Comparison of ENCODE assay signal across 9 cellular contexts in the genomic region with DNA sequence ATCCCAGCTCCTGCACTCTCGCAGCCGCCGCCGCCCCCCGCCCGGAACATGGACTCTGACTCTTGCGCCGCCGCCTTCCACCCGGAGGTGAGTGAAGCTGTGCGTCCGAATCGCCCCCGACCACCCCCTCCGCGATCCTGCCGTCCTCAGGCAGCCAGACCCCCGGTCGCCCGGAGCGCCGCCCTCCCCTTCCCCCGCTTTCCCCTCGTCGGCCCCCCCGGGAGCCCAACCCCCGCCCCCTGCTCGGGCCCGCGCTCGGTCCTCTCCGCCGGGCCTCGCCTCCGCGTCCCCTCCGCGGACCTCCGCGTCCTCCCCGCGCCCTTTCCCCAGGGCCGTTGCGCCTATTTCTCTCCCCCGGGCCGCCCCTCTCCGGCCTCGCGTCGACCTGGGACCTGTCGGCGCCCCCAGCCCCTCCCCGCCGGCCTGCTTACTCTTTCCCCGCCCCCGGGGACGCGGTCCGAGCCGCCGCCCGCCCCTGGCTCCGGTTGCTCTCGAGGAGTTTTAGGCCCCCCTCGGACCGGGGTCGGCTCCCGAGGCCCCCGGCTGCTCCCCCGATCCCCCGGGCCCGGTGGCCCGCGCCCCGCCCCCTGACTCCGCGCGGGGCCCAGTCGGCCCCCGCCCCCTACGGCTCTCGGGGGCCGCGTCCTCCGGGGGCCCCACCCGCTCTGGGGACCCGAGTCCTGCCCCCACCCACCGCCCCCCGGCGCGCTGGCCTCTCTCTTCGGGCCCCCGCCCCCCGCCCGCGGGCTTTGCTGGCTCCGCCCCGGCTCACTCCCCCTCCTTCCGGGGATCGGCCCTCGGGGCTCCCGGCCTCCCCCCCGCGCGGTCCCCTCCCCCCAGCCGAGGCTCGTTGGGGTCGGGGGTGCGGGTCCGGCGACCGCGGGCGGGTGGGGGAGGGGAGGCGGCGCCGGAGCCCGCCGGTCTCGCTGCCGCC. TPM values are rescaled to one million over a fixed set of nuclear protein-coding genes. Genes with fewer than 3 reads are reported as not detected.
DNase-seq lines count a peak whose midpoint lies in the region; ATAC-seq and TF ChIP-seq lines count a peak whose summit lies in the region.
"Had no signal": no experiment of that assay in that cellular context is flagged by ENCODE, and none has a peak within 500 bp of the region (broad histone marks: within the 10 kb centered on the region; RNA-seq: fewer than 3 reads in every experiment).

No MANE protein-coding gene starts in this region.

- H3K36me3 Mint-ChIP-seq in activated CD4-positive, alpha-beta T cell treated with anti-CD3 and anti-CD28 coated beads for 36 hours (ENCODE audit: low read depth): peaks cover 6% of the 10 kb centered on the region
- peaks cover 3% of the 10 kb centered on the region for H3K36me3 Mint-ChIP-seq in chondrocyte (ENCODE audit: low read depth)

- peak overlapping the region; percentile 80 for H3K4me3 Mint-ChIP-seq in activated CD4-positive, alpha-beta T cell treated with anti-CD3 and anti-CD28 coated beads for 36 hours
- H3K4me3 Mint-ChIP-seq in chondrocyte (ENCODE audit: unreplicated experiment): peak overlapping the region; percentile 68

- TF ChIP-seq CTCF in chondrocyte (IDR thresholded peaks at IDR 0.05): no peak

- peak; percentile 75 for DNase-seq in activated CD4-positive, alpha-beta T cell treated with anti-CD3 and anti-CD28 coated beads for 36 hours
- no peak for DNase-seq in activated CD4-positive, alpha-beta T cell treated with anti-CD3 and anti-CD28 coated beads for 1 hour
- DNase-seq in UCSD-AML1 (lab: John Stamatoyannopoulos, UW; ENCODE audit: unreplicated experiment) (peak; percentile 52), chondrocyte (ENCODE audit: low spot score) (no peak), left kidney (ENCODE audit: low read depth, low spot score) (peak; percentile 81), SHP77 (lab: John Stamatoyannopoulos, UW) (no peak), GF-D8 (lab: John Stamatoyannopoulos, UW) (no peak)
- DNase-seq in stimulated activated CD4-positive, alpha-beta T cell treated with anti-CD3 and anti-CD28 coated beads, TNF-alpha, amount 100 ng/mL, for 4 hours (ENCODE audit: low read depth in 3 of 3): peak in 2 of 3 experiments; percentile 39 to 43

- POLR2A ChIA-PET in activated CD4-positive, alpha-beta T cell treated with anti-CD3 and anti-CD28 coated beads for 36 hours (lab: Charles Lee): interaction anchor here (0.8 to 1.2 kb wide), 2 partner anchors 10 to 13 kb away, joined by 4 to 6 read pairs; no protein-coding TSS in a partner anchor

- H3K9me3 Mint-ChIP-seq in activated CD4-positive, alpha-beta T cell treated with anti-CD3 and anti-CD28 coated beads for 36 hours (ENCODE audit: low read depth): no peaks in the 10 kb centered on the region
- H3K9me3 Mint-ChIP-seq in chondrocyte (ENCODE audit: low read depth): no peaks in the 10 kb centered on the region

- intact Hi-C loops in activated CD4-positive, alpha-beta T cell treated with anti-CD3 and anti-CD28 coated beads for 36 hours (cut with DNase I, micrococcal nuclease): no loop called here

- CTCF ChIA-PET in activated CD4-positive, alpha-beta T cell treated with anti-CD3 and anti-CD28 coated beads for 36 hours (lab: Charles Lee): interaction anchor here (1.1 kb wide), 1 partner anchor 13 kb away, joined by 3 read pairs; no protein-coding TSS in a partner anchor

- no peak for ATAC-seq in activated CD4-positive, alpha-beta T cell treated with anti-CD3 and anti-CD28 coated beads for 36 hours

- no peak overlapping the region for H3K27ac Mint-ChIP-seq in activated CD4-positive, alpha-beta T cell treated with anti-CD3 and anti-CD28 coated beads for 36 hours
- peak overlapping the region; percentile 45 for H3K27ac Mint-ChIP-seq in chondrocyte (ENCODE audit: unreplicated experiment)

- H3K4me1 Mint-ChIP-seq in activated CD4-positive, alpha-beta T cell treated with anti-CD3 and anti-CD28 coated beads for 36 hours: peaks cover 20% of the 10 kb centered on the region
- peaks cover 40% of the 10 kb centered on the region for H3K4me1 Mint-ChIP-seq in chondrocyte (ENCODE audit: low read depth)

- no peaks in the 10 kb centered on the region for H3K27me3 Mint-ChIP-seq in activated CD4-positive, alpha-beta T cell treated with anti-CD3 and anti-CD28 coated beads for 36 hours
- H3K27me3 Mint-ChIP-seq in chondrocyte (ENCODE audit: low read depth): no peaks in the 10 kb centered on the region

RNA-seq across cellular contexts. Expression of gene PHF13, which starts 0.8 kb away (rescaled TPM):
- total RNA-seq in activated CD4-positive, alpha-beta T cell treated with anti-CD3 and anti-CD28 coated beads for 36 hours: 10 to 100 TPM; 13.2 to 13.6 TPM
- 22.2 to 25.6 TPM (median 23.9 TPM) in 3 replicates for total RNA-seq in chondrocyte

RNA-seq across cellular contexts. Expression of gene THAP3, which starts 10.4 kb away (rescaled TPM):
- 10 to 100 TPM; 19.4 to 22.1 TPM for total RNA-seq in activated CD4-positive, alpha-beta T cell treated with anti-CD3 and anti-CD28 coated beads for 36 hours
- 12.9 to 18.2 TPM (median 14.7 TPM) in 3 replicates for total RNA-seq in chondrocyte

RNA-seq across cellular contexts. Expression of gene KLHL21, which starts 11.6 kb away (rescaled TPM):
- 10 to 100 TPM; 12.4 to 15.7 TPM for total RNA-seq in activated CD4-positive, alpha-beta T cell treated with anti-CD3 and anti-CD28 coated beads for 36 hours
- total RNA-seq in chondrocyte: 34.3 to 39.6 TPM (median 38.3 TPM) in 3 replicates

RNA-seq across cellular contexts. Expression of gene ZBTB48, which starts 34.5 kb away (rescaled TPM):
- 10 to 100 TPM; 23.2 to 26.0 TPM for total RNA-seq in activated CD4-positive, alpha-beta T cell treated with anti-CD3 and anti-CD28 coated beads for 36 hours
- total RNA-seq in chondrocyte: 19.9 to 27.4 TPM (median 23.7 TPM) in 3 replicates

RNA-seq across cellular contexts. Expression of gene TAS1R1, which starts 59.2 kb away (rescaled TPM):
- under 1 TPM in 1 of 2 experiments, not detected in 1; 0.07 TPM for total RNA-seq in activated CD4-positive, alpha-beta T cell treated with anti-CD3 and anti-CD28 coated beads for 36 hours
- total RNA-seq in chondrocyte: not detected in 3 replicates
- total RNA-seq: pulmonary artery endothelial cell had no signal

Comparison
In these comparisons a context has a peak if more than half of its experiments do, and no peak if none do; other contexts are left out.
1. DNase-seq: peak in activated CD4-positive, alpha-beta T cell treated with anti-CD3 and anti-CD28 coated beads for 36 hours (single experiment), UCSD-AML1 (single experiment), left kidney (single experiment) and stimulated activated CD4-positive, alpha-beta T cell treated with anti-CD3 and anti-CD28 coated beads, TNF-alpha, amount 100 ng/mL, for 4 hours (2 of 3); none in activated CD4-positive, alpha-beta T cell treated with anti-CD3 and anti-CD28 coated beads for 1 hour (single experiment), chondrocyte (single experiment), SHP77 (0 of 2) and GF-D8 (single experiment).